In the genomic region with DNA sequence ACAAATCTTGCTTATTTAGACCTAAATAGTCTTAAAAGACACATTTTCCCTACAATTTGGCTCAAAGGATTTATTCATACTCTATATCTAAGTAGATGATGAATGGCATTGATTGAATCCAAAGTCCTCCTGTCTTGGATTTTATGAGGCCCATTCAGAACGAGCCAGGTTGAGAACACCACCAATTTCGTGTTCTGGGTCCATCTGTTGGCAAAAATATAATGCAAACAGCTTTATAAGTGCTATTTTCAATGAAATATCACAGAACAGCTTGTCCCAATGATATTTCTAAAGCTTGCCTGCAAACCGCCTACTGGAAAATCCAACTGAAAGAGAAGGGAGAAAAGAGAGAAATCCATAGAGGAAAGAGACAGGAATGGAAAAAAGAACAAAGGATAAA, we compare ENCODE assay signal across 21 cellular contexts.
DNase-seq lines count a peak whose midpoint lies in the region; ATAC-seq and TF ChIP-seq lines count a peak whose summit lies in the region.
"Had no signal": no experiment of that assay in that cellular context is flagged by ENCODE, and none has a peak within 500 bp of the region (broad histone marks: within the 10 kb centered on the region; RNA-seq: fewer than 3 reads in every experiment).

No MANE protein-coding gene starts in this region.

- H3K4me3 ChIP-seq in breast epithelium = no peak overlapping the region
- peak overlapping the region; percentile 7 for H3K4me3 ChIP-seq in neural cell (ENCODE audit: low read length)
- no peak overlapping the region for H3K4me3 ChIP-seq in MG63
- H3K4me3 ChIP-seq in gastrocnemius medialis = no peak overlapping the region
- H3K4me3 ChIP-seq: A549, BLaER1, GM23248 had no signal

- H2AFZ ChIP-seq in neural cell (ENCODE audit: low read depth, low read length) = no peak overlapping the region
- H2AFZ ChIP-seq: GM23248 had no signal

- intact Hi-C loops in MCF 10A (cut with micrococcal nuclease) (no loop called here), breast epithelium (cut with DNase I; ENCODE audit: low total_unique reads) (no loop called here), gastrocnemius medialis (cut with DNase I; ENCODE audit: low total_unique reads) (no loop called here)

- H3K79me2 ChIP-seq in neural cell (replicated peaks; ENCODE audit: insufficient read depth, low read length) = no peaks in the 10 kb centered on the region

- H3K9me3 Mint-ChIP-seq in MCF 10A (ENCODE audit: unreplicated experiment) (peaks cover 9% of the 10 kb centered on the region), brain (peaks cover 0 to 18% (median 4%) of the 10 kb centered on the region in 5 experiments)

- BruUV-seq in MCF 10A (replicated peaks; lab: Mats Ljungman, UMichigan) = no TSS peak

- no peaks in the 10 kb centered on the region for H4K20me1 ChIP-seq in neural cell (ENCODE audit: insufficient read depth)
- H4K20me1 ChIP-seq: BLaER1 had no signal

- TF ChIP-seq EP300 in neural cell (conservative IDR thresholded peaks at IDR 0.05; ENCODE audit: poor library complexity, severe bottlenecking) = no peak

- H3K9me3 ChIP-seq in breast epithelium = peaks cover 0 to 3% of the 10 kb centered on the region in 2 donors
- H3K9me3 ChIP-seq in neural cell (ENCODE audit: low read length) = peaks cover 3% of the 10 kb centered on the region
- H3K9me3 ChIP-seq in MG63 = no peaks in the 10 kb centered on the region
- H3K9me3 ChIP-seq in gastrocnemius medialis = no peaks in the 10 kb centered on the region

- H3F3A ChIP-seq in neural cell (ENCODE audit: insufficient read depth, low read length, poor library complexity, severe bottlenecking) = no peaks in the 10 kb centered on the region

- POLR2A ChIA-PET in MCF 10A (lab: Yijun Ruan, JAX) = no interaction called here

- H3K4me1 Mint-ChIP-seq in MCF 10A (ENCODE audit: insufficient read depth, unreplicated experiment) = peaks cover 7% of the 10 kb centered on the region
- peaks cover 12% of the 10 kb centered on the region for H3K4me1 Mint-ChIP-seq in brain
- H3K4me1 Mint-ChIP-seq: CD14-positive monocyte; CD4-positive, alpha-beta memory T cell; IgD-negative memory B cell had no signal

- H3K27me3 Mint-ChIP-seq in MCF 10A (ENCODE audit: insufficient read depth, unreplicated experiment) = no peaks in the 10 kb centered on the region
- H3K27me3 Mint-ChIP-seq in brain = peaks cover 2% of the 10 kb centered on the region
- H3K27me3 Mint-ChIP-seq: CD4-positive, alpha-beta memory T cell; IgD-negative memory B cell had no signal

- no peaks in the 10 kb centered on the region for H3K9me2 ChIP-seq in neural cell (ENCODE audit: insufficient read depth, low read length)

- H3K4me1 ChIP-seq in breast epithelium (no peaks in the 10 kb centered on the region), gastrocnemius medialis (no peaks in the 10 kb centered on the region)
- H3K4me1 ChIP-seq: BLaER1 had no signal

- H3K4me2 ChIP-seq in neural cell (ENCODE audit: low read length) = no peak overlapping the region
- H3K4me2 ChIP-seq: A549, BLaER1 had no signal

- H3K27ac ChIP-seq in breast epithelium (no peak overlapping the region), neural cell (ENCODE audit: low read length) (peak overlapping the region; percentile 46), gastrocnemius medialis (no peak overlapping the region)
- H3K27ac ChIP-seq: 22Rv1, BLaER1, GM23248 had no signal

- no peaks in the 10 kb centered on the region for H3K36me3 Mint-ChIP-seq in MCF 10A (ENCODE audit: insufficient read depth, unreplicated experiment)
- no peaks in the 10 kb centered on the region for H3K36me3 Mint-ChIP-seq in brain
- H3K36me3 Mint-ChIP-seq: CD14-positive monocyte; CD4-positive, alpha-beta memory T cell; IgD-negative memory B cell had no signal

- H3K9ac ChIP-seq in neural cell (ENCODE audit: low read length) = no peak overlapping the region
- H3K9ac ChIP-seq: BLaER1, GM23248 had no signal

- no peak for DNase-seq in MCF 10A (ENCODE audit: unreplicated experiment)
- DNase-seq in breast epithelium (ENCODE audit: low spot score in 2 of 2) = no peak
- no peak for DNase-seq in MG63
- DNase-seq in gastrocnemius medialis = no peak
- DNase-seq: AML-193; CD4-positive, alpha-beta memory T cell; DMS153; DMS79; GF-D8; GM23248; HFFc6 had no signal

- no peak overlapping the region for H3K4me3 Mint-ChIP-seq in MCF 10A (ENCODE audit: unreplicated experiment)
- H3K4me3 Mint-ChIP-seq in brain = no peak overlapping the region
- H3K4me3 Mint-ChIP-seq: CD14-positive monocyte; CD4-positive, alpha-beta memory T cell; HFFc6; IgD-negative memory B cell had no signal

- peak overlapping the region; percentile 6 for H3K27ac Mint-ChIP-seq in MCF 10A (ENCODE audit: low read depth, unreplicated experiment)
- H3K27ac Mint-ChIP-seq in brain = peak overlapping the region in 3 of 5 experiments; percentile 53 to 96 (median 77)
- H3K27ac Mint-ChIP-seq: CD14-positive monocyte; CD4-positive, alpha-beta memory T cell; HFFc6; IgD-negative memory B cell had no signal

- no peak for ATAC-seq in GM21576 (IDR thresholded peaks at IDR 0.05; ENCODE audit: unreplicated experiment)
- no peak for ATAC-seq in gastrocnemius medialis
- ATAC-seq: A549, HCT116, HepG2 had no signal

- H3K36me3 ChIP-seq in breast epithelium (no peaks in the 10 kb centered on the region), neural cell (ENCODE audit: insufficient read depth, low read length) (no peaks in the 10 kb centered on the region), MG63 (no peaks in the 10 kb centered on the region), gastrocnemius medialis (no peaks in the 10 kb centered on the region)

- TF ChIP-seq POLR2A in breast epithelium (IDR thresholded peaks at IDR 0.05) (no peak), gastrocnemius medialis (IDR thresholded peaks at IDR 0.05) (no peak)

- no peak for TF ChIP-seq RAD21 in neural cell (conservative IDR thresholded peaks at IDR 0.05)

- CTCF ChIA-PET in MCF 10A (lab: Yijun Ruan, JAX) = interaction anchor here (0.8 kb wide), 1 partner anchor 68 kb away, joined by 3 read pairs; no protein-coding TSS in a partner anchor

- H3K27me3 ChIP-seq in breast epithelium (no peaks in the 10 kb centered on the region), neural cell (ENCODE audit: insufficient read depth, low read depth, low read length) (no peaks in the 10 kb centered on the region), MG63 (no peaks in the 10 kb centered on the region), gastrocnemius medialis (no peaks in the 10 kb centered on the region)
- H3K27me3 ChIP-seq: BLaER1 had no signal

- in situ Hi-C loops in gastrocnemius medialis (cut with MboI; ENCODE audit: low sequenced_read_pairs in 4 of 4) = no loop called here

- no peak for TF ChIP-seq CTCF in MCF 10A (IDR thresholded peaks at IDR 0.05; ENCODE audit: unreplicated experiment)
- TF ChIP-seq CTCF in breast epithelium (IDR thresholded peaks at IDR 0.05) = no peak
- TF ChIP-seq CTCF in brain (conservative IDR thresholded peaks at IDR 0.05) = no peak
- no peak for TF ChIP-seq CTCF in neural cell (IDR thresholded peaks at IDR 0.05; ENCODE audit: poor library complexity, severe bottlenecking)
- no peak for TF ChIP-seq CTCF in gastrocnemius medialis (IDR thresholded peaks at IDR 0.05 in 4 of 5, conservative IDR thresholded peaks at IDR 0.05 in 1 of 5)

TF ChIP-seq in neural cell, 6 proteins besides CTCF, POLR2A, EP300 and RAD21:
- TF ChIP-seq REST (IDR thresholded peaks at IDR 0.05; ENCODE audit: borderline replicate concordance) = no peak
- no peak for TF ChIP-seq POLR2AphosphoS5 (IDR thresholded peaks at IDR 0.05)
- no peak for TF ChIP-seq TAF1 (IDR thresholded peaks at IDR 0.05; ENCODE audit: low read depth)
- TF ChIP-seq EZH2 (IDR thresholded peaks at IDR 0.05; ENCODE audit: borderline replicate concordance, insufficient read depth, low read length, poor library complexity, severe bottlenecking) = no peak
- TF ChIP-seq MXI1 (conservative IDR thresholded peaks at IDR 0.05; ENCODE audit: poor library complexity, severe bottlenecking) = no peak
- no peak for TF ChIP-seq SMC3 (conservative IDR thresholded peaks at IDR 0.05; ENCODE audit: poor library complexity)
